8 cellular contexts compared by ENCODE assay signal in the genomic region with DNA sequence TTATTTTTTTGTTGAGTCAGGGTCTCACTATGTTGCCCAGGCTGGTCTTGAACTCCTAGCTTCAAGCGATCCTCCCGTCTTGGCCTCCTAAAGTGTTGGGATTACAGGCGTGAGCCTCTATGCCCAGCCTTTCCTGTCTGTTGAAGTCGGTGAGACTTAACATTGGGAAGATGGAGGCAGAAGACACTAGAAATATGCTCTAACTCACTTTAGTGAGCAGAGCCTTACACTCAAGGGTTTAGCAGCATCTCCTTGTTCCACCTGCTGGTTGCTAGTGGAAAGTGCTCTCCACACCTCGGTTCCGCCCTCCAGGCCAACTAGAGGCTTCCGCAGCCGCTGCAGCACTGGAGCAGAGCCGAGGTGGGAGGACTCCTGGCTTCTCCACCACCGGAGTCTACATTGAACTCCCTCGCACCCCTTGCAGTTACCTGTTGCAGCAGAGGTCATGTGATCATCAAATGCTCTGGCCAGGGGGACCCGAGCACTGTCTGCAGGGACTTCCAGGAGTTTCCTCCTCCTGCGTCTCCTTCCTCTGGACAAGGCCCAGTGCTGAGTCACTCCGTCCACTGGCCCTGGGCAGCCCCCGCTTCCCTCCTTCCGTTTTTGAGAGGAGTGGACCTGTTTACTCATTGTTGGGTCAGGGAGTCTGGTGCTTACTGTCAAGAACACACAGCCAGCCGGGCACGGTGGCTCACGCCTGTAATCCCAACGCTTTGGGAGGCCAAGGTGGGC. TPM values are rescaled to one million over a fixed set of nuclear protein-coding genes. Genes with fewer than 3 reads are reported as not detected.
DNase-seq lines count a peak whose midpoint lies in the region; ATAC-seq and TF ChIP-seq lines count a peak whose summit lies in the region.

No MANE protein-coding gene starts in this region.

- in situ Hi-C loops in Panc1 (cut with HindIII; ENCODE audit: low pct_unique_long_range_greater_than_20kb, low sequenced_read_pairs): no loop called here

- H3K36me3 ChIP-seq in Panc1 (ENCODE audit: control insufficient read depth, insufficient read depth, low read length): no peaks in the 10 kb centered on the region

- POLR2A ChIA-PET in Panc1 (lab: Charles Lee): no interaction called here

- DNase-seq in CD1c-positive myeloid dendritic cell (ENCODE audit: extremely low spot score) (peak; percentile 89), Panc1 (ENCODE audit: low read depth, low spot score) (peak; percentile 69), activated T-helper 1 cell treated with Interleukin-2 at 50 U/mL for 16 hours (ENCODE audit: low read depth) (peak; percentile 51), fibroblast of the conjunctiva (ENCODE audit: low read depth) (peak; percentile 58), non-pigmented ciliary epithelial cell (ENCODE audit: low read depth) (peak; percentile 52), superior temporal gyrus (ENCODE audit: extremely low spot score) (peak; percentile 51)

- no peaks in the 10 kb centered on the region for H3K4me1 ChIP-seq in Panc1 (ENCODE audit: control insufficient read depth, insufficient read depth, low read length)

- H3K4me3 ChIP-seq in Panc1 (ENCODE audit: low read depth in 2 of 2, low read length in 2 of 2): peak overlapping the region in 1 of 2 experiments; percentile 33; a peak in 2 of 4 replicates

- no peaks in the 10 kb centered on the region for H3K9me3 ChIP-seq in Panc1 (ENCODE audit: control insufficient read depth, insufficient read depth, low read depth, low read length)

- intact Hi-C loops in Panc1 (cut with micrococcal nuclease; ENCODE audit: unreplicated experiment): loop anchor here (10.0 kb wide), 1 partner anchor 84 kb away; a partner anchor contains a TSS

- no TSS peak for BruUV-seq in Panc1 (replicated peaks; lab: Mats Ljungman, UMichigan)

- H3K27ac ChIP-seq in Panc1 (ENCODE audit: low read length): no peak overlapping the region

- no peaks in the 10 kb centered on the region for H3K27me3 ChIP-seq in Panc1 (ENCODE audit: control insufficient read depth, insufficient read depth, low read length)

- CTCF ChIA-PET in Panc1 (lab: Charles Lee): interaction anchor here (0.7 kb wide), 1 partner anchor 1783 kb away, joined by 3 read pairs; no protein-coding TSS in a partner anchor

- peak; percentile 87 for TF ChIP-seq CTCF in Panc1 (IDR thresholded peaks at IDR 0.05)

- ATAC-seq in GM19328 (IDR thresholded peaks at IDR 0.05; ENCODE audit: unreplicated experiment) (peak; percentile 79), HG03565 (IDR thresholded peaks at IDR 0.05; ENCODE audit: unreplicated experiment) (peak; percentile 76), Panc1 (peak; percentile 98)

RNA-seq across cellular contexts. Expression of a gene that starts 9.4 kb away (rescaled TPM):
- 0.87 TPM for total RNA-seq in Panc1 (2021; ENCODE audit: unreplicated experiment)
- 1.2 TPM for polyA plus RNA-seq in Panc1 (2012; ENCODE audit: insufficient read length)

RNA-seq across cellular contexts. Expression of a gene that starts 44.4 kb away (rescaled TPM):
- total RNA-seq in Panc1 (2021; ENCODE audit: unreplicated experiment): 219 TPM
- 153 TPM for polyA plus RNA-seq in Panc1 (2012; ENCODE audit: insufficient read length)
